In genomic region chr16:74480150-74481029, GRCh38 we compare ENCODE assay signal across 9 cellular contexts. TPM values are rescaled to one million over a fixed set of nuclear protein-coding genes. Genes with fewer than 3 reads are reported as not detected.
DNase-seq lines count a peak whose midpoint lies in the region; ATAC-seq, FAIRE-seq and TF ChIP-seq lines count a peak whose summit lies in the region.
"Had no signal": no experiment of that assay in that cellular context is flagged by ENCODE, and none has a peak within 500 bp of the region (broad histone marks: within the 10 kb centered on the region; RNA-seq: fewer than 3 reads in every experiment).

No MANE protein-coding gene starts in this region.

- no peak for ATAC-seq in activated naive CD4-positive, alpha-beta T cell treated with anti-CD3 and anti-CD28 coated beads, Interleukin-2, amount 50 U/mL, for 72 hours
- ATAC-seq in activated T-helper 17 cell treated with anti-CD3 and anti-CD28 coated beads, Interleukin-2, amount 50 U/mL, for 72 hours (replicated peaks) = no peak
- ATAC-seq in HG02884 (IDR thresholded peaks at IDR 0.05; ENCODE audit: unreplicated experiment) (no peak), gastroesophageal sphincter (no peak)

- TF ChIP-seq CTCF in keratinocyte (optimal IDR thresholded peaks at IDR 0.05 in 1 of 3, IDR thresholded peaks at IDR 0.05 in 1 of 3, conservative IDR thresholded peaks at IDR 0.05 in 1 of 3; ENCODE audit: extremely low read depth in 1 of 3, insufficient read depth in 2 of 3, low read length in 3 of 3) = no peak
- no peak for TF ChIP-seq CTCF in type B pancreatic cell (conservative IDR thresholded peaks at IDR 0.05)
- no peak for TF ChIP-seq CTCF in gastroesophageal sphincter (IDR thresholded peaks at IDR 0.05)

- H3K9me1 ChIP-seq in keratinocyte (ENCODE audit: control insufficient read depth, extremely low read depth, insufficient read depth, low read length) = no peaks in the 10 kb centered on the region

- peak; percentile 88 for FAIRE-seq in keratinocyte (lab: Jason Lieb, UNC)

- dilution Hi-C loops in keratinocyte (cut with MboI; ENCODE audit: extremely low pct_ligation_motif_present, low sequenced_read_pairs) = no loop called here

- DNase-seq in activated naive CD4-positive, alpha-beta T cell treated with anti-CD3 and anti-CD28 coated beads, Interleukin-2, amount 50 U/mL, for 72 hours (ENCODE audit: low spot score in 2 of 2) = no peak
- DNase-seq in activated naive CD4-positive, alpha-beta T cell (lab: John Stamatoyannopoulos, UW) = no peak
- DNase-seq in keratinocyte (ENCODE audit: low read depth, low spot score) (peak; percentile 56), type B pancreatic cell (ENCODE audit: extremely low spot score, unreplicated experiment) (no peak), Ammon's horn (ENCODE audit: low spot score) (no peak)
- DNase-seq: NCI-H446 had no signal

- H3K36me3 Mint-ChIP-seq in activated naive CD4-positive, alpha-beta T cell treated with anti-CD3 and anti-CD28 coated beads, Interleukin-2, amount 50 U/mL, for 72 hours = peaks cover 5 to 6% of the 10 kb centered on the region in 2 donors
- peaks cover 96% of the 10 kb centered on the region for H3K36me3 Mint-ChIP-seq in activated T-helper 17 cell treated with anti-CD3 and anti-CD28 coated beads, Interleukin-2, amount 50 U/mL, for 72 hours (ENCODE audit: low read depth)
- peaks cover 39% of the 10 kb centered on the region for H3K36me3 Mint-ChIP-seq in type B pancreatic cell

- peaks cover 9 to 10% of the 10 kb centered on the region in 2 experiments for H3K36me3 ChIP-seq in keratinocyte (ENCODE audit: control insufficient read depth in 2 of 2, extremely low read depth in 1 of 2, insufficient read depth in 2 of 2, low read length in 2 of 2)
- peaks cover 0 to 91% of the 10 kb centered on the region in 2 donors for H3K36me3 ChIP-seq in gastroesophageal sphincter

- no peaks in the 10 kb centered on the region for H3K27me3 ChIP-seq in keratinocyte (ENCODE audit: control insufficient read depth, extremely low read depth, insufficient read depth, low read length)
- H3K27me3 ChIP-seq in gastroesophageal sphincter = no peaks in the 10 kb centered on the region

- H3K9me3 ChIP-seq in keratinocyte (ENCODE audit: control insufficient read depth, low read depth, low read length) (no peaks in the 10 kb centered on the region), gastroesophageal sphincter (no peaks in the 10 kb centered on the region)

- H3K4me1 ChIP-seq in keratinocyte (ENCODE audit: control insufficient read depth, extremely low read depth, insufficient read depth, low read length) = peaks cover 15% of the 10 kb centered on the region
- peaks cover 0 to 13% (median 0%) of the 10 kb centered on the region in 3 donors for H3K4me1 ChIP-seq in gastroesophageal sphincter

- H3K4me2 ChIP-seq in keratinocyte (ENCODE audit: control insufficient read depth, extremely low read depth, insufficient read depth, low read depth, low read length) = peak overlapping the region; percentile 43

- no peak overlapping the region for H3K9ac ChIP-seq in keratinocyte (ENCODE audit: control insufficient read depth, extremely low read depth, insufficient read depth, low read length)

- H3K27ac ChIP-seq in keratinocyte (ENCODE audit: control insufficient read depth, insufficient read depth, low read length) (peak overlapping the region; percentile 42), gastroesophageal sphincter (peak overlapping the region in 1 of 4 donors; percentile 16)

- 43 to 44% methylated on average over 8 to 12 of the region's 12 CpGs for WGBS in gastroesophageal sphincter (ENCODE audit: low coverage in 1 of 2), 2 donors

- H2AFZ ChIP-seq in keratinocyte (ENCODE audit: control insufficient read depth, low read length) = no peak overlapping the region

- no peaks in the 10 kb centered on the region for H4K20me1 ChIP-seq in keratinocyte (ENCODE audit: control insufficient read depth, extremely low read depth, insufficient read depth, low read length)

- H3K27me3 Mint-ChIP-seq in activated T-helper 17 cell treated with anti-CD3 and anti-CD28 coated beads, Interleukin-2, amount 50 U/mL, for 72 hours = no peaks in the 10 kb centered on the region
- H3K27me3 Mint-ChIP-seq in type B pancreatic cell = no peaks in the 10 kb centered on the region

- no peak for TF ChIP-seq EP300 in gastroesophageal sphincter (IDR thresholded peaks at IDR 0.05)

- no peaks in the 10 kb centered on the region for H3K9me3 Mint-ChIP-seq in activated naive CD4-positive, alpha-beta T cell treated with anti-CD3 and anti-CD28 coated beads, Interleukin-2, amount 50 U/mL, for 72 hours
- H3K9me3 Mint-ChIP-seq in activated T-helper 17 cell treated with anti-CD3 and anti-CD28 coated beads, Interleukin-2, amount 50 U/mL, for 72 hours = no peaks in the 10 kb centered on the region
- H3K9me3 Mint-ChIP-seq in type B pancreatic cell = no peaks in the 10 kb centered on the region

- TF ChIP-seq POLR2A in gastroesophageal sphincter (IDR thresholded peaks at IDR 0.05) = no peak

- H3K27ac Mint-ChIP-seq in activated naive CD4-positive, alpha-beta T cell treated with anti-CD3 and anti-CD28 coated beads, Interleukin-2, amount 50 U/mL, for 72 hours = peak overlapping the region; percentile 70 to 79
- peak overlapping the region; percentile 63 for H3K27ac Mint-ChIP-seq in activated T-helper 17 cell treated with anti-CD3 and anti-CD28 coated beads, Interleukin-2, amount 50 U/mL, for 72 hours
- H3K27ac Mint-ChIP-seq in type B pancreatic cell = peak overlapping the region; percentile 97

- H3K4me1 Mint-ChIP-seq in activated T-helper 17 cell treated with anti-CD3 and anti-CD28 coated beads, Interleukin-2, amount 50 U/mL, for 72 hours = peaks cover 5% of the 10 kb centered on the region
- peaks cover 8% of the 10 kb centered on the region for H3K4me1 Mint-ChIP-seq in type B pancreatic cell (ENCODE audit: unreplicated experiment)

- no peak overlapping the region for H3K4me3 ChIP-seq in keratinocyte (ENCODE audit: control insufficient read depth in 2 of 3, extremely low read depth in 1 of 3, insufficient read depth in 2 of 3, low read depth in 1 of 3, low read length in 3 of 3)
- no peak overlapping the region for H3K4me3 ChIP-seq in gastroesophageal sphincter

- H3K4me3 Mint-ChIP-seq in activated T-helper 17 cell treated with anti-CD3 and anti-CD28 coated beads, Interleukin-2, amount 50 U/mL, for 72 hours = no peak overlapping the region
- H3K4me3 Mint-ChIP-seq in type B pancreatic cell = peak overlapping the region; percentile 62

- H3K79me2 ChIP-seq in keratinocyte (ENCODE audit: control insufficient read depth, insufficient read depth, low read length) = no peaks in the 10 kb centered on the region

RNA-seq across cellular contexts. Expression of gene CLEC18B, which starts 59.1 kb away (rescaled TPM):
- under 1 TPM in 1 of 2 donors, not detected in 1; 0.49 TPM for total RNA-seq in activated naive CD4-positive, alpha-beta T cell treated with anti-CD3 and anti-CD28 coated beads, Interleukin-2, amount 50 U/mL, for 72 hours
- 1 to 10 TPM; 1.2 to 2.0 TPM for total RNA-seq in activated T-helper 17 cell treated with anti-CD3 and anti-CD28 coated beads, Interleukin-2, amount 50 U/mL, for 72 hours
- polyA plus RNA-seq in keratinocyte = 0.05 to 0.90 TPM (median 0.46 TPM) in 3 replicates
- polyA plus RNA-seq in keratinocyte (2011; ENCODE audit: low read depth) = not detected
- polyA plus RNA-seq in keratinocyte (2011; cell fraction: cytosol; rRNA removed) = 0.19 TPM in 1 of 2 replicates, not detected in the other
- 2.4 and 3.8 TPM in 2 replicates for polyA plus RNA-seq in keratinocyte (2011; cell fraction: nucleus; rRNA removed)
- 0.42 and 1.2 TPM in 2 replicates for polyA plus RNA-seq in keratinocyte (2012; ENCODE audit: low replicate concordance)
- polyA minus RNA-seq in keratinocyte = 0.59 to 0.74 TPM in 2 of 3 replicates, not detected in the other
- not detected for polyA minus RNA-seq in keratinocyte (2011; cell fraction: cytosol; rRNA and poly(A)+ RNA removed)
- 2.4 TPM in 1 of 2 replicates, not detected in the other for polyA minus RNA-seq in keratinocyte (2011; cell fraction: nucleus; rRNA and poly(A)+ RNA removed)
- total RNA-seq in type B pancreatic cell (ENCODE audit: low replicate concordance) (0.69 and 8.2 TPM in 2 replicates), gastroesophageal sphincter (under 1 TPM in 1 of 4 donors, not detected in 3; 0.20 TPM)
